9 cellular contexts compared by ENCODE assay signal in genomic region chr1:92934395-92935378, GRCh38. TPM values are rescaled to one million over a fixed set of nuclear protein-coding genes. Genes with fewer than 3 reads are reported as not detected.
DNase-seq lines count a peak whose midpoint lies in the region; ATAC-seq, FAIRE-seq and TF ChIP-seq lines count a peak whose summit lies in the region.
"Had no signal": no experiment of that assay in that cellular context is flagged by ENCODE, and none has a peak within 500 bp of the region (broad histone marks: within the 10 kb centered on the region; RNA-seq: fewer than 3 reads in every experiment).

No MANE protein-coding gene starts in this region.

- H3K27ac Mint-ChIP-seq in activated CD4-positive, alpha-beta memory T cell treated with anti-CD3 and anti-CD28 coated beads, Interleukin-2, amount 10 ng/mL, durations not matched to agents 7 days and 5 days, result no peak overlapping the region
- H3K27ac Mint-ChIP-seq in CD4-positive, alpha-beta T cell, result no peak overlapping the region

- intact Hi-C loops in CD4-positive, alpha-beta T cell (cut with DNase I, micrococcal nuclease), result no loop called here

- no peaks in the 10 kb centered on the region for H3K27me3 Mint-ChIP-seq in activated T-cell treated with anti-CD3 and anti-CD28 coated beads, Interleukin-2, amount 50 U/mL, for 4 hours (ENCODE audit: low read depth)
- no peaks in the 10 kb centered on the region for H3K27me3 Mint-ChIP-seq in activated CD4-positive, alpha-beta memory T cell treated with anti-CD3 and anti-CD28 coated beads, Interleukin-2, amount 10 ng/mL, durations not matched to agents 7 days and 5 days
- H3K27me3 Mint-ChIP-seq in CD4-positive, alpha-beta T cell, result no peaks in the 10 kb centered on the region

- CTCF ChIA-PET in activated CD4-positive, alpha-beta memory T cell treated with anti-CD3 and anti-CD28 coated beads, Interleukin-2, amount 10 ng/mL, durations not matched to agents 7 days and 5 days (lab: Charles Lee), result interaction anchor here (1.8 kb wide), 1 partner anchor 76 kb away, joined by 8 read pairs; no protein-coding TSS in a partner anchor
- CTCF ChIA-PET in CD4-positive, alpha-beta T cell (lab: Charles Lee), result interaction anchor here (1.2 kb wide), 1 partner anchor 16 kb away, joined by 3 read pairs; no protein-coding TSS in a partner anchor

- TF ChIP-seq CTCF in AG10803 (conservative IDR thresholded peaks at IDR 0.05; ENCODE audit: low read length) (no peak), bronchial epithelial cell (IDR thresholded peaks at IDR 0.05; ENCODE audit: insufficient read depth, low read length, severe bottlenecking) (no peak)
- TF ChIP-seq CTCF in CD4-positive, alpha-beta T cell (IDR thresholded peaks at IDR 0.05), result no peak

- DNase-seq in AG10803 (ENCODE audit: low read depth) (peak; percentile 99), NCI-H2107 (lab: John Stamatoyannopoulos, UW) (peak; percentile 79), bronchial epithelial cell (ENCODE audit: low read depth) (peak; percentile 33), midbrain (lab: John Stamatoyannopoulos, UW) (peak; percentile 59), iPS-NIHi7 (ENCODE audit: extremely low spot score) (no peak)
- no peak for DNase-seq in activated T-cell treated with anti-CD3 and anti-CD28 coated beads, Interleukin-2, amount 50 U/mL, for 4 hours
- no peak for DNase-seq in activated CD4-positive, alpha-beta memory T cell treated with anti-CD3 and anti-CD28 coated beads, Interleukin-2, amount 10 ng/mL, durations not matched to agents 7 days and 5 days
- DNase-seq in CD4-positive, alpha-beta T cell, result no peak
- DNase-seq: stimulated activated naive CD4-positive, alpha-beta T cell had no signal

- FAIRE-seq in bronchial epithelial cell (lab: Jason Lieb, UNC), result no peak

- ATAC-seq in activated T-cell treated with anti-CD3 and anti-CD28 coated beads, Interleukin-2, amount 50 U/mL, for 4 hours, result no peak
- ATAC-seq in CD4-positive, alpha-beta T cell (ENCODE audit: poor library complexity), result no peak

- POLR2A ChIA-PET in activated CD4-positive, alpha-beta memory T cell treated with anti-CD3 and anti-CD28 coated beads, Interleukin-2, amount 10 ng/mL, durations not matched to agents 7 days and 5 days (lab: Charles Lee), result no interaction called here
- POLR2A ChIA-PET in CD4-positive, alpha-beta T cell (lab: Charles Lee), result no interaction called here

- peaks cover 58% of the 10 kb centered on the region for H3K4me1 Mint-ChIP-seq in activated T-cell treated with anti-CD3 and anti-CD28 coated beads, Interleukin-2, amount 50 U/mL, for 4 hours (ENCODE audit: low read depth)
- H3K4me1 Mint-ChIP-seq in activated CD4-positive, alpha-beta memory T cell treated with anti-CD3 and anti-CD28 coated beads, Interleukin-2, amount 10 ng/mL, durations not matched to agents 7 days and 5 days, result peaks cover 21% of the 10 kb centered on the region
- H3K4me1 Mint-ChIP-seq in CD4-positive, alpha-beta T cell (ENCODE audit: low read depth), result peaks cover 67% of the 10 kb centered on the region

- no peaks in the 10 kb centered on the region for H3K9me3 ChIP-seq in CD4-positive, alpha-beta T cell (ENCODE audit: control insufficient read depth, low read length)

- no peak overlapping the region for H3K4me3 Mint-ChIP-seq in activated T-cell treated with anti-CD3 and anti-CD28 coated beads, Interleukin-2, amount 50 U/mL, for 4 hours
- no peak overlapping the region for H3K4me3 Mint-ChIP-seq in activated CD4-positive, alpha-beta memory T cell treated with anti-CD3 and anti-CD28 coated beads, Interleukin-2, amount 10 ng/mL, durations not matched to agents 7 days and 5 days
- no peak overlapping the region for H3K4me3 Mint-ChIP-seq in CD4-positive, alpha-beta T cell

- no peaks in the 10 kb centered on the region for H3K36me3 ChIP-seq in bronchial epithelial cell (ENCODE audit: control insufficient read depth, insufficient read depth, low read length)

- no peak overlapping the region for H3K27ac ChIP-seq in CD4-positive, alpha-beta T cell (ENCODE audit: low read depth, low read length)

- H3K9me3 Mint-ChIP-seq in activated T-cell treated with anti-CD3 and anti-CD28 coated beads, Interleukin-2, amount 50 U/mL, for 4 hours, result no peaks in the 10 kb centered on the region
- no peaks in the 10 kb centered on the region for H3K9me3 Mint-ChIP-seq in activated CD4-positive, alpha-beta memory T cell treated with anti-CD3 and anti-CD28 coated beads, Interleukin-2, amount 10 ng/mL, durations not matched to agents 7 days and 5 days
- no peaks in the 10 kb centered on the region for H3K9me3 Mint-ChIP-seq in CD4-positive, alpha-beta T cell

- peak overlapping the region; percentile 9; the same call in 1 of the 2 replicates for H3K4me3 ChIP-seq in AG10803 (ENCODE audit: low read length)
- H3K4me3 ChIP-seq in bronchial epithelial cell (ENCODE audit: low read depth, low read length), result no peak overlapping the region

- H3K36me3 Mint-ChIP-seq in activated T-cell treated with anti-CD3 and anti-CD28 coated beads, Interleukin-2, amount 50 U/mL, for 4 hours (ENCODE audit: insufficient read depth), result peaks cover 6% of the 10 kb centered on the region
- H3K36me3 Mint-ChIP-seq in activated CD4-positive, alpha-beta memory T cell treated with anti-CD3 and anti-CD28 coated beads, Interleukin-2, amount 10 ng/mL, durations not matched to agents 7 days and 5 days (ENCODE audit: low read depth), result no peaks in the 10 kb centered on the region
- H3K36me3 Mint-ChIP-seq in CD4-positive, alpha-beta T cell (ENCODE audit: low read depth), result peaks cover 5% of the 10 kb centered on the region

- H3K27me3 ChIP-seq in bronchial epithelial cell (ENCODE audit: control insufficient read depth, insufficient read depth, low read length), result no peaks in the 10 kb centered on the region
- H3K27me3 ChIP-seq in CD4-positive, alpha-beta T cell (ENCODE audit: control insufficient read depth, insufficient read depth, low read length), result no peaks in the 10 kb centered on the region

RNA-seq across cellular contexts. Expression of gene DIPK1A, which starts 26.6 kb away (rescaled TPM):
- 8.7 and 9.7 TPM in 2 replicates for total RNA-seq in bronchial epithelial cell
- total RNA-seq in activated T-cell treated with anti-CD3 and anti-CD28 coated beads, Interleukin-2, amount 50 U/mL, for 4 hours, result 1 to 10 TPM; 3.6 to 5.3 (median 4.2) TPM
- 10 to 100 TPM; 12.7 to 17.2 TPM for total RNA-seq in activated CD4-positive, alpha-beta memory T cell treated with anti-CD3 and anti-CD28 coated beads, Interleukin-2, amount 10 ng/mL, durations not matched to agents 7 days and 5 days
- 1 to 10 TPM; 7.0 to 7.3 TPM for total RNA-seq in CD4-positive, alpha-beta T cell

Comparison
In these comparisons a context has a peak if more than half of its experiments do, and no peak if none do; other contexts are left out.
1. DNase-seq: peak in AG10803 (single experiment), NCI-H2107 (single experiment), bronchial epithelial cell (single experiment) and midbrain (single experiment); none in iPS-NIHi7 (single experiment), activated T-cell treated with anti-CD3 and anti-CD28 coated beads, Interleukin-2, amount 50 U/mL, for 4 hours (single experiment), activated CD4-positive, alpha-beta memory T cell treated with anti-CD3 and anti-CD28 coated beads, Interleukin-2, amount 10 ng/mL, durations not matched to agents 7 days and 5 days (single experiment) and CD4-positive, alpha-beta T cell (0 of 10).